1 cellular context compared by ENCODE assay signal in the genomic region with DNA sequence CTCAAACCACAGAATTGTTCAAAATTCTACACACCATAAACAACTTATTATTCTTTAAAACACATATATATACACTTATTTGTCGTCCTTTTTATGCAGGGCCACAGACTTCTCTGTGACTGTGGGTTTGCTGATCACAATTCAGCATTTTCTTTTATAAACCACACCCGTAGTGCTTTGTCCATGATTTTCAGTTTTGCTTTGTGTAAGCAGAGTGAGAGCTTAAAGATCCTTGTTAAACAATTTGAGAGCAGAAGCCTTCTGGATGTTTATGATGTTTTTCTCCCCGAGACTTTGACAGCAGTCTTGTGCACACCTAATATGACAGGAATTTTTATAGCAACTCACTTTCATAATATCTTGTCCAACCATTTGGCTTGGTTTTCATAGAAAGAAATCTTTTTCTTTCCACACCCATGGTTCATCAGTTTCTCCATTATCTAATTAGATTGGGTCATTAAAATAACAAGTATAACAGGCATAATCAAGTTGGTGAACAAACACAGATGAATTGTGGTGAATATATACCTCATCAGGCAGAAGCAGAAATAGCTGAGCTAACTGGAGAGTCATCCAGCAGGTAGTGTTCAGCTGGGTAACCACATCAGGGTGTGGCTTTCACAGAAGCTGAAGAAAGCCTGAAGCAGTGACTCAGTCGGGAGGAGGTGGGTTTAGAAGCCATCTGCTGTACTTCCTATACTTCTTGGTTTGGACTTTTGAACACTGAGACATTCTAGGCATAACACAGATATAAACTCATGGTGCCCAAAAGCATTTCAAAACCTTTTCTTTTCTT.
TF ChIP-seq lines count a peak whose summit lies in the region.

No MANE protein-coding gene starts in this region.

TF ChIP-seq in IMR-90, 13 proteins besides CTCF, POLR2A, EP300 and RAD21:
- TF ChIP-seq, protein P1, sequence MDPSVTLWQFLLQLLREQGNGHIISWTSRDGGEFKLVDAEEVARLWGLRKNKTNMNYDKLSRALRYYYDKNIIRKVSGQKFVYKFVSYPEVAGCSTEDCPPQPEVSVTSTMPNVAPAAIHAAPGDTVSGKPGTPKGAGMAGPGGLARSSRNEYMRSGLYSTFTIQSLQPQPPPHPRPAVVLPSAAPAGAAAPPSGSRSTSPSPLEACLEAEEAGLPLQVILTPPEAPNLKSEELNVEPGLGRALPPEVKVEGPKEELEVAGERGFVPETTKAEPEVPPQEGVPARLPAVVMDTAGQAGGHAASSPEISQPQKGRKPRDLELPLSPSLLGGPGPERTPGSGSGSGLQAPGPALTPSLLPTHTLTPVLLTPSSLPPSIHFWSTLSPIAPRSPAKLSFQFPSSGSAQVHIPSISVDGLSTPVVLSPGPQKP (IDR thresholded peaks at IDR 0.05; ENCODE audit: borderline replicate concordance, low read depth, low read length): no peak
- TF ChIP-seq CEBPB (IDR thresholded peaks at IDR 0.05; ENCODE audit: low read depth, low read length): no peak
- no peak for TF ChIP-seq BHLHE40 (IDR thresholded peaks at IDR 0.05; ENCODE audit: low read depth, low read length)
- no peak for TF ChIP-seq RFX5 (IDR thresholded peaks at IDR 0.05; ENCODE audit: low read depth, low read length)
- TF ChIP-seq NFE2L2 (IDR thresholded peaks at IDR 0.05; ENCODE audit: low read depth, low read length): no peak
- TF ChIP-seq SMC3 (IDR thresholded peaks at IDR 0.05; ENCODE audit: low read depth, low read length): no peak
- TF ChIP-seq MAFK (IDR thresholded peaks at IDR 0.05; ENCODE audit: low read depth, low read length): no peak
